ENCODE assay signal across 29 cellular contexts in genomic region chr6:97040355-97040860, GRCh38.
DNase-seq lines count a peak whose midpoint lies in the region; ATAC-seq and TF ChIP-seq lines count a peak whose summit lies in the region.
"Had no signal": no experiment of that assay in that cellular context is flagged by ENCODE, and none has a peak within 500 bp of the region (broad histone marks: within the 10 kb centered on the region; RNA-seq: fewer than 3 reads in every experiment).

No MANE protein-coding gene starts in this region.

- H3K9me3 Mint-ChIP-seq in neural progenitor cell = no peaks in the 10 kb centered on the region
- H3K9me3 Mint-ChIP-seq in activated T-cell treated with anti-CD3 and anti-CD28 coated beads, Interleukin-2, amount 50 U/mL, for 4 hours = peaks cover 7% of the 10 kb centered on the region
- H3K9me3 Mint-ChIP-seq: CD4-positive, alpha-beta T cell had no signal

- H3K9me3 ChIP-seq in neural progenitor cell (ENCODE audit: low read depth) = peaks cover under 1% of the 10 kb centered on the region
- H3K9me3 ChIP-seq: A549, esophagus squamous epithelium, HAP-1, pancreas, transverse colon had no signal

- no peaks in the 10 kb centered on the region for H3K79me2 ChIP-seq in neural progenitor cell (ENCODE audit: low read depth)

- no peak overlapping the region for H2AFZ ChIP-seq in neural progenitor cell (replicated peaks)

- no peak overlapping the region for H3K9ac ChIP-seq in neural progenitor cell

- H4K20me1 ChIP-seq in neural progenitor cell (ENCODE audit: low read depth) = no peaks in the 10 kb centered on the region

- H3K27me3 ChIP-seq in neural progenitor cell = no peaks in the 10 kb centered on the region
- H3K27me3 ChIP-seq: esophagus squamous epithelium, pancreas, transverse colon had no signal

- peaks cover 3% of the 10 kb centered on the region for H3K4me1 ChIP-seq in neural progenitor cell
- H3K4me1 ChIP-seq: A549, esophagus squamous epithelium, HAP-1, pancreas, transverse colon had no signal

- ATAC-seq in activated T-cell treated with anti-CD3 and anti-CD28 coated beads, Interleukin-2, amount 50 U/mL, for 4 hours = no peak
- ATAC-seq: A549, pancreas, PC-3, SK-N-SH treated with all-trans-retinoic acid at 6 μM for 48 hours, T-helper 17 cell had no signal

- H3K4me3 ChIP-seq in neural progenitor cell = no peak overlapping the region
- H3K4me3 ChIP-seq: A549, esophagus squamous epithelium, HAP-1, pancreas, smooth muscle cell, transverse colon had no signal

- H3K4me1 Mint-ChIP-seq in neural progenitor cell = peaks cover 2% of the 10 kb centered on the region
- no peaks in the 10 kb centered on the region for H3K4me1 Mint-ChIP-seq in activated T-cell treated with anti-CD3 and anti-CD28 coated beads, Interleukin-2, amount 50 U/mL, for 4 hours (ENCODE audit: low read depth)
- H3K4me1 Mint-ChIP-seq: T-helper 17 cell had no signal

- no peaks in the 10 kb centered on the region for H3K36me3 ChIP-seq in neural progenitor cell
- H3K36me3 ChIP-seq: esophagus squamous epithelium, HAP-1, pancreas, transverse colon had no signal

- intact Hi-C loops in cardiac septum (cut with DNase I) = no loop called here

- H3K27ac ChIP-seq in neural progenitor cell = no peak overlapping the region
- H3K27ac ChIP-seq: A549, esophagus squamous epithelium, pancreas, transverse colon had no signal

- no peak overlapping the region for H3K4me3 Mint-ChIP-seq in neural progenitor cell
- H3K4me3 Mint-ChIP-seq in activated T-cell treated with anti-CD3 and anti-CD28 coated beads, Interleukin-2, amount 50 U/mL, for 4 hours = no peak overlapping the region
- H3K4me3 Mint-ChIP-seq: CD4-positive, alpha-beta T cell; T-helper 17 cell had no signal

- DNase-seq in NCI-H2029 treated with DMSO at 0.1 percent for 48 hours (lab: John Stamatoyannopoulos, UW) (peak; percentile 5), NCI-H2029 (lab: John Stamatoyannopoulos, UW) (no peak), NCI-H187 (lab: John Stamatoyannopoulos, UW) (peak; percentile 49 to 82), NCI-H510A treated with DMSO at 0.1 percent for 48 hours (lab: John Stamatoyannopoulos, UW) (peak; percentile 56), neural progenitor cell (ENCODE audit: low spot score) (peak; percentile 7), NCI-H2081 treated with DMSO at 0.1 percent for 48 hours (lab: John Stamatoyannopoulos, UW) (no peak), cardiac septum (ENCODE audit: low spot score) (no peak)
- no peak for DNase-seq in activated T-cell treated with anti-CD3 and anti-CD28 coated beads, Interleukin-2, amount 50 U/mL, for 4 hours
- DNase-seq: activated CD4-positive, alpha-beta T cell treated with anti-CD3 and anti-CD28 coated beads for 1 hour; activated CD8-positive, alpha-beta memory T cell treated with anti-CD3 and anti-CD28 coated beads for 24 hours; AML-193; CD4-positive, alpha-beta T cell; cerebellar nuclear complex; DMS153; esophagus squamous epithelium; foreskin melanocyte; GDM1; KBM-7; mammary epithelial cell; NCI-H1694; NCI-H774; pancreas; PC-3; T-helper 17 cell; transverse colon had no signal

- no peaks in the 10 kb centered on the region for H3F3A ChIP-seq in neural progenitor cell (ENCODE audit: low read depth)

- H3K27me3 Mint-ChIP-seq in neural progenitor cell (ENCODE audit: insufficient read depth, low read depth) = no peaks in the 10 kb centered on the region
- peaks cover 3% of the 10 kb centered on the region for H3K27me3 Mint-ChIP-seq in activated T-cell treated with anti-CD3 and anti-CD28 coated beads, Interleukin-2, amount 50 U/mL, for 4 hours (ENCODE audit: low read depth)
- H3K27me3 Mint-ChIP-seq: CD4-positive, alpha-beta T cell had no signal

- no peak for TF ChIP-seq CTCF in neural progenitor cell (IDR thresholded peaks at IDR 0.05)

- no peak overlapping the region for H3K27ac Mint-ChIP-seq in neural progenitor cell
- H3K27ac Mint-ChIP-seq: CD4-positive, alpha-beta T cell; T-helper 17 cell had no signal

- H3K36me3 Mint-ChIP-seq in neural progenitor cell = no peaks in the 10 kb centered on the region
- peaks cover under 1% of the 10 kb centered on the region for H3K36me3 Mint-ChIP-seq in activated T-cell treated with anti-CD3 and anti-CD28 coated beads, Interleukin-2, amount 50 U/mL, for 4 hours (ENCODE audit: insufficient read depth)

- no peak overlapping the region for H3K4me2 ChIP-seq in neural progenitor cell
- H3K4me2 ChIP-seq: A549, smooth muscle cell had no signal

Comparison
In these comparisons a context has a peak if more than half of its experiments do, and no peak if none do; other contexts are left out.
1. DNase-seq: peak in NCI-H2029 treated with DMSO at 0.1 percent for 48 hours (single experiment), NCI-H187 (2 of 2), NCI-H510A treated with DMSO at 0.1 percent for 48 hours (single experiment) and neural progenitor cell (single experiment); none in NCI-H2029 (single experiment), NCI-H2081 treated with DMSO at 0.1 percent for 48 hours (single experiment), cardiac septum (single experiment) and activated T-cell treated with anti-CD3 and anti-CD28 coated beads, Interleukin-2, amount 50 U/mL, for 4 hours (single experiment).